Comparison of ENCODE assay signal across 8 cellular contexts in the genomic region with DNA sequence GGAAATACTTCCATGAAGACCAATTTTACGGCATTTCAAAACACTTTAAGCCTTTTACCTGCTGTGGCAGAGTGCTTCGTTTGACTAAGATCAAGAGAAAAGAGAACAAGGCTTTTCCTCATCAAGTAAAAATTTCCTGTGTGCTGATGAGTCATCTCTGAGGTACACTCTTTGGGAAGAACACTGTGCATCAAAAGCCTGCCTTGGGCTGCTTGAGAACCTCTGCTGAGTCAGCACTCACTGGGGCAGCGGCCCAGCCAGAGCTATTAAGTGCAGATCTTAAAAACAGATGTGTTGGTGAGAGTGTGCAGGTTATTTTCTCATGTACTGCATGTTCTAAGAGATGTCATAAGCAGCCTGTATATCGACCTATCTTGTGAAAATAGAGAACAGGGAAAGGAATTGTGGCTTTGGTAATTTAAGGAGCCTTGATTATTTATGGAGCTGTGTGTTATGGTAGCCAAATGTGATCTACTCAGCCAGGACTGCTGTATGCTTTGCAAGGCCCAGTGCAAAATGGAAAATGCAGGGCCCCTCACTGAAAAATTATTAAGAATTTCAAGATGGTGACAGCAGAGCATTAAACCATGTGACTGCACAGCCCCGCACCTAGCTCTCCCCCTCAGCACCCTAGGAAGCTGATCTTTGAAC.
DNase-seq lines count a peak whose midpoint lies in the region; ATAC-seq and TF ChIP-seq lines count a peak whose summit lies in the region.

No MANE protein-coding gene starts in this region.

- intact Hi-C loops in body of pancreas (cut with DNase I), result no loop called here

- DNase-seq in NCI-H510A treated with DMSO at 0.1 percent for 48 hours (lab: John Stamatoyannopoulos, UW) (peak; percentile 19), NCI-H510A (lab: John Stamatoyannopoulos, UW) (no peak), NCI-H2227 treated with DMSO at 0.1 percent for 48 hours (lab: John Stamatoyannopoulos, UW) (peak; percentile 39), body of pancreas (peak in 3 of 4 donors; percentile 19 to 67 (median 49)), kidney glomerular epithelial cell (lab: John Stamatoyannopoulos, UW) (peak; percentile 74), foreskin melanocyte (no peak)

- H3K27ac ChIP-seq in body of pancreas (no peak overlapping the region), temporal lobe (ENCODE audit: low read depth, low read length) (peak overlapping the region; percentile 2)

- peak; percentile 54 for ATAC-seq in body of pancreas
- ATAC-seq in GM21367 (IDR thresholded peaks at IDR 0.05; ENCODE audit: unreplicated experiment), result no peak

- no peak for TF ChIP-seq CTCF in body of pancreas (IDR thresholded peaks at IDR 0.05)

- H3K27me3 ChIP-seq in body of pancreas, result no peaks in the 10 kb centered on the region

- peaks cover 10% of the 10 kb centered on the region for H3K4me1 ChIP-seq in body of pancreas

- H3K36me3 ChIP-seq in body of pancreas (replicated peaks in 1 of 2; ENCODE audit: insufficient read depth in 1 of 2, low read depth in 2 of 2), result no peaks in the 10 kb centered on the region

- no peaks in the 10 kb centered on the region for H3K9me3 ChIP-seq in body of pancreas

- no peak for TF ChIP-seq POLR2A in body of pancreas (IDR thresholded peaks at IDR 0.05)

- WGBS in body of pancreas, 2 donors, result 64% methylated on average over 5 of the region's 5 CpGs

- H3K4me3 ChIP-seq in body of pancreas, result no peak overlapping the region

Comparison
In these comparisons a context has a peak if more than half of its experiments do, and no peak if none do; other contexts are left out.
1. DNase-seq: peak in NCI-H510A treated with DMSO at 0.1 percent for 48 hours (single experiment), NCI-H2227 treated with DMSO at 0.1 percent for 48 hours (single experiment), body of pancreas (3 of 4) and kidney glomerular epithelial cell (single experiment); none in NCI-H510A (single experiment) and foreskin melanocyte (single experiment).